ENCODE assay signal across 29 cellular contexts in the genomic region with DNA sequence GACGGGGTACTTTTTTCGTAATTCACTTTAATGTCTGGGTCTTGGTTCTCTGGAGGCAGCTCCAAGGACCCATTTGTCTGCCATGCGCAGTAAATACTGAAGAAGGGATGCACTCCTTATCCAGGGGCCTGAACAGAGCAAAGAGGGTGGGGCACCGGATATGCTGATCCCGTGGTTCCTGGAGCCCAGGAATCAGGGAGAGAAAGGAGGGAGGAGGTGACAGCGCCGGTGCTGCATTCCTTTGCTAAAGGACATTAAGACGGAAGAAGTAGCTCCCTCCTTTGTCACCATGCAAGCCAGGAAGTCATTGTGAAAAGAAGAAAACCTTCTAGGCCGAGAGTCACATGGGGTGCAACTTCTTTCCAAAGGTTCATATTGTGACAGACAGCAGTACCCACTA.
"Had no signal": no experiment of that assay in that cellular context is flagged by ENCODE, and none has a peak within 500 bp of the region (broad histone marks: within the 10 kb centered on the region; RNA-seq: fewer than 3 reads in every experiment).

No MANE protein-coding gene starts in this region.

- H3K9me3 ChIP-seq: colonic mucosa, gastroesophageal sphincter, heart right ventricle, left lung, ovary, psoas muscle, sigmoid colon, stomach, thyroid gland, vagina had no signal

- H3K27me3 Mint-ChIP-seq: dendritic cell treated with granulocyte-macrophage colony-stimulating factor and Interleukin-4, amounts not matched to agents 40 ng/mL and 50 ng/mL, for 4 days; naive thymus-derived CD4-positive, alpha-beta T cell had no signal

- H3K27me3 ChIP-seq: colonic mucosa, foreskin keratinocyte, left lung, ovary, sigmoid colon, thyroid gland, vagina had no signal

- H3K36me3 Mint-ChIP-seq: naive thymus-derived CD4-positive, alpha-beta T cell; stimulated activated effector memory CD8-positive, alpha-beta T cell treated with anti-CD3 and anti-CD28 coated beads, Interleukin-12 subunit alpha, Interleukin-12 subunit beta, amount 100 ng/mL, for 72 hours had no signal

- H3K4me1 ChIP-seq: colonic mucosa, esophagus muscularis mucosa, foreskin keratinocyte, gastroesophageal sphincter, heart right ventricle, left lung, psoas muscle, sigmoid colon, stomach, thyroid gland, vagina had no signal

- H3K36me3 ChIP-seq: colonic mucosa, esophagus muscularis mucosa, gastroesophageal sphincter, heart right ventricle, left lung, ovary, sigmoid colon, stomach, thyroid gland, vagina had no signal

- H3K27ac Mint-ChIP-seq: dendritic cell treated with granulocyte-macrophage colony-stimulating factor and Interleukin-4, amounts not matched to agents 40 ng/mL and 50 ng/mL, for 4 days; nephron; stimulated activated effector memory CD8-positive, alpha-beta T cell treated with anti-CD3 and anti-CD28 coated beads, Interleukin-12 subunit alpha, Interleukin-12 subunit beta, amount 100 ng/mL, for 72 hours had no signal

- H3K9me3 Mint-ChIP-seq: dendritic cell treated with granulocyte-macrophage colony-stimulating factor and Interleukin-4, amounts not matched to agents 40 ng/mL and 50 ng/mL, for 4 days; nephron; stimulated activated effector memory CD8-positive, alpha-beta T cell treated with anti-CD3 and anti-CD28 coated beads, Interleukin-12 subunit alpha, Interleukin-12 subunit beta, amount 100 ng/mL, for 72 hours had no signal

- H3K4me1 Mint-ChIP-seq: stimulated activated effector memory CD8-positive, alpha-beta T cell treated with anti-CD3 and anti-CD28 coated beads, Interleukin-12 subunit alpha, Interleukin-12 subunit beta, amount 100 ng/mL, for 72 hours had no signal

- ATAC-seq: foreskin keratinocyte; gastroesophageal sphincter; heart right ventricle; left cardiac atrium; left lung; naive thymus-derived CD4-positive, alpha-beta T cell; psoas muscle; right cardiac atrium; stimulated activated effector memory CD8-positive, alpha-beta T cell treated with anti-CD3 and anti-CD28 coated beads, Interleukin-12 subunit alpha, Interleukin-12 subunit beta, amount 100 ng/mL, for 72 hours had no signal

- DNase-seq: colonic mucosa; effector CD8-positive, alpha-beta T cell; foreskin keratinocyte; glutamatergic neuron; heart right ventricle; hypothalamus; left cardiac atrium; left lung; mesenchymal stem cell; midbrain; naive thymus-derived CD4-positive, alpha-beta T cell; occipital lobe; ovary; posterior cingulate gyrus; psoas muscle; right cardiac atrium; sigmoid colon; stimulated activated CD4-positive, alpha-beta T cell treated with anti-CD3 and anti-CD28 coated beads, Interleukin-2, amount 100 ng/mL, for 24 hours; stimulated activated CD4-positive, alpha-beta T cell treated with anti-CD3 and anti-CD28 coated beads, Interleukin-4, amount 100 ng/mL, for 24 hours; stimulated activated naive CD4-positive, alpha-beta T cell treated with Interleukin-2 at 50 U/mL for 16 hours; stomach; thyroid gland; trophoblast cell had no signal

- H3K4me3 ChIP-seq: colonic mucosa, esophagus muscularis mucosa, gastroesophageal sphincter, heart right ventricle, left lung, ovary, psoas muscle, sigmoid colon, stomach, thyroid gland, vagina had no signal

- H3K4me3 Mint-ChIP-seq: dendritic cell treated with granulocyte-macrophage colony-stimulating factor and Interleukin-4, amounts not matched to agents 40 ng/mL and 50 ng/mL, for 4 days; naive thymus-derived CD4-positive, alpha-beta T cell; nephron; stimulated activated effector memory CD8-positive, alpha-beta T cell treated with anti-CD3 and anti-CD28 coated beads, Interleukin-12 subunit alpha, Interleukin-12 subunit beta, amount 100 ng/mL, for 72 hours had no signal

- H3K27ac ChIP-seq: colonic mucosa, esophagus muscularis mucosa, foreskin keratinocyte, gastroesophageal sphincter, heart right ventricle, left lung, ovary, psoas muscle, sigmoid colon, stomach, thyroid gland, vagina had no signal
